In the genomic region with DNA sequence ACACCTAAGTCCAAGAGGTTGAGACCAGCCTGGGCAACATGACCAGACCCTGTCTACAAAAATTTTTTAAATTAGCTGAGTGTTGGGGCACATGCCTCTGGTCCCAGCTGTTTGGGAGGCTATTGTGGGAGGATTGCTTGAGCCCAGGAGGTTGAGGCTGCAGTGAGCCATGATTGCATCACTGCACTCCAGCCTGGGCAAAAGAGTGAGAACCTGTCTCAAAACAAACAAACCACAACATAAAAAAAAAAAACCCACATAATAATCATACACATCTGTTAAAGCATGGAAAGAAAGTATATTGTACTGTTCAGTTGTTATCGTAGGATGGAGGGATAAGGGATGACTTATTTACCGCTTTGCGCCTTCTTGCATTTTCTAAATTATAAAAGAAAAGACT, we compare ENCODE assay signal across 1 cellular context.
TF ChIP-seq lines count a peak whose summit lies in the region.

No MANE protein-coding gene starts in this region.

TF ChIP-seq in HepG2, 621 proteins besides CTCF, POLR2A, EP300 and RAD21:
- no peak for TF ChIP-seq ZNF430 (CRISPR knock-in tag; IDR thresholded peaks at IDR 0.05)
- no peak for TF ChIP-seq MEIS2 (CRISPR knock-in tag; IDR thresholded peaks at IDR 0.05)
- TF ChIP-seq NR1H2 (CRISPR knock-in tag; IDR thresholded peaks at IDR 0.05; ENCODE audit: borderline replicate concordance, low read depth): no peak
- no peak for TF ChIP-seq IRF9 (CRISPR knock-in tag; IDR thresholded peaks at IDR 0.05; ENCODE audit: borderline replicate concordance)
- no peak for TF ChIP-seq CBX2 (IDR thresholded peaks at IDR 0.05; ENCODE audit: low read depth, low read length)
- TF ChIP-seq CBX2 (CRISPR knock-in tag; IDR thresholded peaks at IDR 0.05; ENCODE audit: low read depth): no peak
- TF ChIP-seq, protein P1, sequence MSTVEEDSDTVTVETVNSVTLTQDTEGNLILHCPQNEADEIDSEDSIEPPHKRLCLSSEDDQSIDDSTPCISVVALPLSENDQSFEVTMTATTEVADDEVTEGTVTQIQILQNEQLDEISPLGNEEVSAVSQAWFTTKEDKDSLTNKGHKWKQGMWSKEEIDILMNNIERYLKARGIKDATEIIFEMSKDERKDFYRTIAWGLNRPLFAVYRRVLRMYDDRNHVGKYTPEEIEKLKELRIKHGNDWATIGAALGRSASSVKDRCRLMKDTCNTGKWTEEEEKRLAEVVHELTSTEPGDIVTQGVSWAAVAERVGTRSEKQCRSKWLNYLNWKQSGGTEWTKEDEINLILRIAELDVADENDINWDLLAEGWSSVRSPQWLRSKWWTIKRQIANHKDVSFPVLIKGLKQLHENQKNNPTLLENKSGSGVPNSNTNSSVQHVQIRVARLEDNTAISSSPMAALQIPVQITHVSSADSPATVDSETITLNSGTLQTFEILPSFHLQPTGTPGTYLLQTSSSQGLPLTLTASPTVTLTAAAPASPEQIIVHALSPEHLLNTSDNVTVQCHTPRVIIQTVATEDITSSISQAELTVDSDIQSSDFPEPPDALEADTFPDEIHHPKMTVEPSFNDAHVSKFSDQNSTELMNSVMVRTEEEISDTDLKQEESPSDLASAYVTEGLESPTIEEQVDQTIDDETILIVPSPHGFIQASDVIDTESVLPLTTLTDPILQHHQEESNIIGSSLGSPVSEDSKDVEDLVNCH (CRISPR knock-in tag; IDR thresholded peaks at IDR 0.05): no peak
- TF ChIP-seq, protein P2, sequence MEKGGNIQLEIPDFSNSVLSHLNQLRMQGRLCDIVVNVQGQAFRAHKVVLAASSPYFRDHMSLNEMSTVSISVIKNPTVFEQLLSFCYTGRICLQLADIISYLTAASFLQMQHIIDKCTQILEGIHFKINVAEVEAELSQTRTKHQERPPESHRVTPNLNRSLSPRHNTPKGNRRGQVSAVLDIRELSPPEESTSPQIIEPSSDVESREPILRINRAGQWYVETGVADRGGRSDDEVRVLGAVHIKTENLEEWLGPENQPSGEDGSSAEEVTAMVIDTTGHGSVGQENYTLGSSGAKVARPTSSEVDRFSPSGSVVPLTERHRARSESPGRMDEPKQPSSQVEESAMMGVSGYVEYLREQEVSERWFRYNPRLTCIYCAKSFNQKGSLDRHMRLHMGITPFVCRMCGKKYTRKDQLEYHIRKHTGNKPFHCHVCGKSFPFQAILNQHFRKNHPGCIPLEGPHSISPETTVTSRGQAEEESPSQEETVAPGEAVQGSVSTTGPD (CRISPR knock-in tag; IDR thresholded peaks at IDR 0.05): no peak
- TF ChIP-seq ATF7-NPFF (CRISPR knock-in tag; IDR thresholded peaks at IDR 0.05; ENCODE audit: low read depth): no peak
- TF ChIP-seq FOXA3 (CRISPR knock-in tag; IDR thresholded peaks at IDR 0.05): no peak
- no peak for TF ChIP-seq ZMYM3 (CRISPR knock-in tag; IDR thresholded peaks at IDR 0.05)
- no peak for TF ChIP-seq SSRP1 (CRISPR knock-in tag; IDR thresholded peaks at IDR 0.05)
- peak; percentile 8; the same call in 1 of the 2 replicates for TF ChIP-seq CEBPB (IDR thresholded peaks at IDR 0.05; ENCODE audit: borderline replicate concordance, low read depth, low read length)
- TF ChIP-seq, protein P3, sequence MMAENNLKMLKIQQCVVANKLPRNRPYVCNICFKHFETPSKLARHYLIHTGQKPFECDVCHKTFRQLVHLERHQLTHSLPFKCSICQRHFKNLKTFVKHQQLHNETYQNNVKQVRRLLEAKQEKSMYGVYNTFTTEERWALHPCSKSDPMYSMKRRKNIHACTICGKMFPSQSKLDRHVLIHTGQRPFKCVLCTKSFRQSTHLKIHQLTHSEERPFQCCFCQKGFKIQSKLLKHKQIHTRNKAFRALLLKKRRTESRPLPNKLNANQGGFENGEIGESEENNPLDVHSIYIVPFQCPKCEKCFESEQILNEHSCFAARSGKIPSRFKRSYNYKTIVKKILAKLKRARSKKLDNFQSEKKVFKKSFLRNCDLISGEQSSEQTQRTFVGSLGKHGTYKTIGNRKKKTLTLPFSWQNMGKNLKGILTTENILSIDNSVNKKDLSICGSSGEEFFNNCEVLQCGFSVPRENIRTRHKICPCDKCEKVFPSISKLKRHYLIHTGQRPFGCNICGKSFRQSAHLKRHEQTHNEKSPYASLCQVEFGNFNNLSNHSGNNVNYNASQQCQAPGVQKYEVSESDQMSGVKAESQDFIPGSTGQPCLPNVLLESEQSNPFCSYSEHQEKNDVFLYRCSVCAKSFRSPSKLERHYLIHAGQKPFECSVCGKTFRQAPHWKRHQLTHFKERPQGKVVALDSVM (CRISPR knock-in tag; IDR thresholded peaks at IDR 0.05): peak; percentile 87
- TF ChIP-seq SRY (CRISPR knock-in tag; IDR thresholded peaks at IDR 0.05): no peak
- no peak for TF ChIP-seq ZNF441 (CRISPR knock-in tag; IDR thresholded peaks at IDR 0.05; ENCODE audit: borderline replicate concordance)
- TF ChIP-seq DZIP1 (CRISPR knock-in tag; IDR thresholded peaks at IDR 0.05): no peak
